ENCODE assay signal across 16 cellular contexts in the genomic region with DNA sequence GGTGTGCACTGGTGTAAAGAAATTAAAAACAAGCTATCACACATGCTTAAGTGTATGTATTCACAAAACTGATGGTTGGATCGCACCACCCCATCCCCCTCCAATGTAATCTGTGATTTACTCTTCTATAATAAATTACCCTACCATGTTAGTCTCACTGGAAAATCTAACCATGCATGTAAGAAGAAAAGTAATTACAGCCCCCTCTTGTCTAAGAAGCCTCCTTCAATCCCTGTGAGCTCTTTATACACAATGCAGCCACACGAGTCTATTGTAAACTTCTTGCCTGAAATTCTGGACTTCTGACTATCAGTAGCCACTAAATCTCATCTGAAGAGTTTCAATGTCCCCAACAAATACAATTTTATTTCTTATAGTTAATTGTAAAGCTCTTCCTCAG.
"Had no signal": no experiment of that assay in that cellular context is flagged by ENCODE, and none has a peak within 500 bp of the region (broad histone marks: within the 10 kb centered on the region; RNA-seq: fewer than 3 reads in every experiment).

No MANE protein-coding gene starts in this region.

- H3K4me1 Mint-ChIP-seq: central memory CD8-positive, alpha-beta T cell had no signal

- ATAC-seq: activated CD8-positive, alpha-beta T cell treated with anti-CD3 and anti-CD28 coated beads, Interleukin-2, amount 10 ng/mL, durations not matched to agents 7 days and 5 days; activated T-cell treated with anti-CD3 and anti-CD28 coated beads, Interleukin-2, amount 50 U/mL, for 4 hours; left colon; pancreas; stimulated activated naive B cell treated with anti-CD40 and anti-IgM and Interleukin-4, amounts not matched to agents 10 μg/mL and 1 μg/mL and 100 μg/mL, for 72 hours had no signal

- H3K4me3 Mint-ChIP-seq: activated CD4-positive, alpha-beta T cell treated with anti-CD3 and anti-CD28 coated beads, Interleukin-2, amount 10 ng/mL, durations not matched to agents 7 days and 5 days; activated CD8-positive, alpha-beta T cell treated with anti-CD3 and anti-CD28 coated beads, Interleukin-2, amount 10 ng/mL, durations not matched to agents 7 days and 5 days; activated T-cell treated with anti-CD3 and anti-CD28 coated beads, Interleukin-2, amount 50 U/mL, for 4 hours; central memory CD8-positive, alpha-beta T cell; stimulated activated naive B cell treated with anti-CD40 and anti-IgM and Interleukin-4, amounts not matched to agents 10 μg/mL and 1 μg/mL and 100 μg/mL, for 72 hours had no signal

- H3K9me3 Mint-ChIP-seq: activated T-cell treated with anti-CD3 and anti-CD28 coated beads, Interleukin-2, amount 50 U/mL, for 4 hours; central memory CD8-positive, alpha-beta T cell; stimulated activated naive B cell treated with anti-CD40 and anti-IgM and Interleukin-4, amounts not matched to agents 10 μg/mL and 1 μg/mL and 100 μg/mL, for 72 hours had no signal

- DNase-seq: activated CD4-positive, alpha-beta T cell treated with anti-CD3 and anti-CD28 coated beads, Interleukin-2, amount 10 ng/mL, durations not matched to agents 7 days and 5 days; activated CD8-positive, alpha-beta T cell treated with anti-CD3 and anti-CD28 coated beads, Interleukin-2, amount 10 ng/mL, durations not matched to agents 7 days and 5 days; activated effector memory CD4-positive, alpha-beta T cell treated with anti-CD3 and anti-CD28 coated beads, Interleukin-2, amount 50 U/mL, for 16 hours; activated naive CD4-positive, alpha-beta T cell treated with anti-CD3 and anti-CD28 coated beads, Interleukin-2, amount 50 U/mL, for 16 hours; activated T-cell treated with anti-CD3 and anti-CD28 coated beads, Interleukin-2, amount 50 U/mL, for 4 hours; aorta; erythroblast; foreskin melanocyte; islet precursor cell; left colon; midbrain; pancreas; spleen; stimulated activated naive B cell treated with anti-CD40 and anti-IgM and Interleukin-4, amounts not matched to agents 10 μg/mL and 1 μg/mL and 100 μg/mL, for 72 hours; tibial artery had no signal

- H3K27ac Mint-ChIP-seq: activated CD4-positive, alpha-beta T cell treated with anti-CD3 and anti-CD28 coated beads, Interleukin-2, amount 10 ng/mL, durations not matched to agents 7 days and 5 days; activated CD8-positive, alpha-beta T cell treated with anti-CD3 and anti-CD28 coated beads, Interleukin-2, amount 10 ng/mL, durations not matched to agents 7 days and 5 days; stimulated activated naive B cell treated with anti-CD40 and anti-IgM and Interleukin-4, amounts not matched to agents 10 μg/mL and 1 μg/mL and 100 μg/mL, for 72 hours had no signal

- H3K27me3 Mint-ChIP-seq: activated CD4-positive, alpha-beta T cell treated with anti-CD3 and anti-CD28 coated beads, Interleukin-2, amount 10 ng/mL, durations not matched to agents 7 days and 5 days; central memory CD8-positive, alpha-beta T cell; stimulated activated naive B cell treated with anti-CD40 and anti-IgM and Interleukin-4, amounts not matched to agents 10 μg/mL and 1 μg/mL and 100 μg/mL, for 72 hours had no signal
